ENCODE assay signal across 8 cellular contexts in the genomic region with DNA sequence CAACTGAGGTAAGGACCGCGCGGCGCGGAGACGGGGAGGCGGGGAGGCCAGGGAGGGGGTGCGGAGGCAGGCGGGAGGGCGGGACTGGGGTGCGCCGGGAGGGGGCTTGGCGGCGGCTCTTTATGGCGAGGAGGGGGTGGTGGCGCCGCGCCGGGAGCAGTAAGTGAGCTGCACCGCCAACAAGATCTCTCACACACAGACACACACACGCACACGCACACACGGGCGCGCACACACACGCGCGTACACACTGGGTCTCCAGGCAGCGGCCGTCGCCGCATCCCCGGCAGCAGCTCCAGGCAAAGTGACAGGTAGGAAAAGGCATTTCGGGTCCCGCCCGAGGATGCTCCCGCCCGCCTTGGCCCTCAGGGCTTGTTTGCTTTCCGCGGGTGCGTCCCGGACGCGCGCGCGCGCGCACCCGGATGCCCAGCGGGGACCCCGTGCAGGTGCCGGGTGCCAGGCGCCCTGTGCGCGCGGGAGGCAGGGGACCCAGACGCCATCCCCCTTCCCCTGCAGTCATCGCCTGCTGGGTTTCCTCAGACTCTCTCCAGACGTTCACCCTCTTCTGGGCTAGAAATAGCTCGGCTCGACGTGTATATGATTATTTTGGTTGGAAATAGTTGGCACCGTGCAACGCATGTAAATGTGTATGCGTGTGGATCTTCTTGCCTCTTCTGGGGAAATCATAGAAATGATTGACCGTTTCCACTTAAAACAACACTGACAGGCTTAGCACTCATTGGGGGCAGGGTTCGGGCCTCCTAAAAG. TPM values are rescaled to one million over a fixed set of nuclear protein-coding genes. Genes with fewer than 3 reads are reported as not detected.
DNase-seq lines count a peak whose midpoint lies in the region; ATAC-seq and TF ChIP-seq lines count a peak whose summit lies in the region.

Gene PLCB4 (plus strand): TSS at position 192 of the 768 bp plus-strand sequence. CDS start 238,728 bp downstream, outside the sequence.

- no peak within 1 kb of the TSS for H3K27ac Mint-ChIP-seq in T-helper 17 cell

- peak; percentile 11 for DNase-seq in DMS79 treated with DMSO at 0.1 percent for 48 hours (lab: John Stamatoyannopoulos, UW)
- no peak for DNase-seq in DMS79 (lab: John Stamatoyannopoulos, UW)
- DNase-seq in NCI-H69 (lab: John Stamatoyannopoulos, UW), result peak; percentile 99
- DNase-seq in colonic mucosa, result peak; percentile 77
- peak; percentile 92 for DNase-seq in left kidney (ENCODE audit: low read depth, low spot score)
- DNase-seq in thoracic aorta (ENCODE audit: low spot score), result no peak
- DNase-seq in T-helper 17 cell, result no peak

- H3K4me1 ChIP-seq in colonic mucosa (no peaks in the 10 kb centered on the region), thoracic aorta (ENCODE audit: control insufficient read depth in 1 of 2, low read depth in 2 of 2) (peaks cover 4 to 10% of the 10 kb centered on the region in 2 donors)

- H3K4me3 Mint-ChIP-seq in T-helper 17 cell, result no peak within 1 kb of the TSS

- H3K4me3 ChIP-seq in colonic mucosa (peak within 1 kb of the TSS; percentile 67), thoracic aorta (peak within 1 kb of the TSS; percentile 77)

- H3K36me3 ChIP-seq in colonic mucosa, result no peaks in the 10 kb centered on the region
- no peaks in the 10 kb centered on the region for H3K36me3 ChIP-seq in thoracic aorta

- H3K4me1 Mint-ChIP-seq in T-helper 17 cell, result no peaks in the 10 kb centered on the region

- no peaks in the 10 kb centered on the region for H3K27me3 ChIP-seq in colonic mucosa
- no peaks in the 10 kb centered on the region for H3K27me3 ChIP-seq in thoracic aorta (replicated peaks; ENCODE audit: insufficient read depth)

- H3K36me3 Mint-ChIP-seq in T-helper 17 cell (ENCODE audit: low read depth), result peaks cover 2% of the 10 kb centered on the region

- TF ChIP-seq CTCF in colonic mucosa (IDR thresholded peaks at IDR 0.05) (no peak), thoracic aorta (IDR thresholded peaks at IDR 0.05) (no peak)

- ATAC-seq in thoracic aorta (ENCODE audit: insufficient number of reproducible peaks, low FRiP score, low read depth) (no peak), GM18502 (IDR thresholded peaks at IDR 0.05; ENCODE audit: poor library complexity, unreplicated experiment) (no peak), T-helper 17 cell (no peak)

- peak within 1 kb of the TSS; percentile 47 to 67 for H3K9ac ChIP-seq in colonic mucosa (ENCODE audit: low read depth in 2 of 2, low read length in 2 of 2)

- H3K27me3 Mint-ChIP-seq in T-helper 17 cell, result peaks cover 24% of the 10 kb centered on the region

- H3K27ac ChIP-seq in colonic mucosa (peak within 1 kb of the TSS; percentile 77), thoracic aorta (peak within 1 kb of the TSS; percentile 76 to 81)

- H3K9me3 ChIP-seq in colonic mucosa (no peaks in the 10 kb centered on the region), thoracic aorta (no peaks in the 10 kb centered on the region), T-helper 17 cell (ENCODE audit: control insufficient read depth, low read length, poor library complexity, severe bottlenecking) (no peaks in the 10 kb centered on the region)

- intact Hi-C loops in colonic mucosa (cut with DNase I), result no loop called here

RNA-seq across cellular contexts. Expression of gene PLCB4, which starts in this region (rescaled TPM):
- 10 to 100 TPM; 39.4 to 39.5 TPM for total RNA-seq in colonic mucosa
- 10 to 100 TPM; 15.3 to 24.1 TPM for total RNA-seq in thoracic aorta
- under 1 TPM in 1 of 2 donors, not detected in 1; 0.52 TPM for total RNA-seq in T-helper 17 cell

Comparison
In these comparisons a context has a peak if more than half of its experiments do, and no peak if none do; other contexts are left out.
1. RNA of gene PLCB4 (total RNA-seq): 39.4 to 39.5 TPM in colonic mucosa and 15.3 to 24.1 TPM in thoracic aorta; 0.52 TPM in T-helper 17 cell; every median in the first group is over 10 times any median in the second.
2. DNase-seq: peak in DMS79 treated with DMSO at 0.1 percent for 48 hours (single experiment), NCI-H69 (single experiment), colonic mucosa (single experiment) and left kidney (single experiment); none in DMS79 (single experiment), thoracic aorta (single experiment) and T-helper 17 cell (0 of 3).